In genomic region chr5:16776611-16777251, GRCh38 we compare ENCODE assay signal across 10 cellular contexts.
DNase-seq lines count a peak whose midpoint lies in the region; ATAC-seq and TF ChIP-seq lines count a peak whose summit lies in the region.
"Had no signal": no experiment of that assay in that cellular context is flagged by ENCODE, and none has a peak within 500 bp of the region (broad histone marks: within the 10 kb centered on the region; RNA-seq: fewer than 3 reads in every experiment).

No MANE protein-coding gene starts in this region.

- H3K4me2 ChIP-seq in mesendoderm (ENCODE audit: low read length) = no peak overlapping the region

- peaks cover 7% of the 10 kb centered on the region for H3K27me3 Mint-ChIP-seq in HFFc6 (ENCODE audit: insufficient read depth)

- no peak overlapping the region for H2BK5ac ChIP-seq in mesendoderm (ENCODE audit: low read length)

- no peak overlapping the region for H2AK5ac ChIP-seq in mesendoderm (ENCODE audit: low read length)

- H3K4me1 ChIP-seq in mesendoderm (ENCODE audit: control insufficient read depth, low read depth, low read length) = no peaks in the 10 kb centered on the region

- no peak overlapping the region for H3K4me3 Mint-ChIP-seq in HFFc6

- H3K9me3 Mint-ChIP-seq in HFFc6 = no peaks in the 10 kb centered on the region

- H2BK15ac ChIP-seq in mesendoderm (replicated peaks; ENCODE audit: low read depth) = no peak overlapping the region

- H3K9ac ChIP-seq in mesendoderm (ENCODE audit: low read length) = no peak overlapping the region

- H3K4me3 ChIP-seq in cardiac fibroblast (replicated peaks in 1 of 2; ENCODE audit: low read depth in 2 of 2, low read length in 2 of 2) (no peak overlapping the region), mesendoderm (ENCODE audit: low read length) (no peak overlapping the region)
- H3K4me3 ChIP-seq: skin epidermis, vagina had no signal

- H3K36me3 ChIP-seq in mesendoderm (ENCODE audit: control insufficient read depth, insufficient read depth, low read length) = no peaks in the 10 kb centered on the region
- H3K36me3 ChIP-seq: vagina had no signal

- H3K27ac Mint-ChIP-seq in HFFc6 = no peak overlapping the region; the same call in 1 of the 2 replicates

- no peak for TF ChIP-seq CTCF in cardiac fibroblast (IDR thresholded peaks at IDR 0.05; ENCODE audit: low read depth, low read length)
- no peak for TF ChIP-seq CTCF in HFFc6 (IDR thresholded peaks at IDR 0.05)

- H3K4ac ChIP-seq in mesendoderm (ENCODE audit: low read depth, low read length) = no peak overlapping the region

- peak; percentile 82 for DNase-seq in DMS153 (lab: John Stamatoyannopoulos, UW)
- DNase-seq in NCI-H1930 (lab: John Stamatoyannopoulos, UW) = peak; percentile 74 to 78
- peak; percentile 34 to 40 for DNase-seq in cardiac fibroblast (ENCODE audit: low read depth in 2 of 2)
- peak; percentile 72 for DNase-seq in mesendoderm
- DNase-seq in HFFc6 = no peak
- no peak for DNase-seq in activated T-cell treated with anti-CD3 and anti-CD28 coated beads, Interleukin-2, amount 50 U/mL, for 1 hour
- DNase-seq in occipital lobe (lab: John Stamatoyannopoulos, UW) = no peak

- H3K27ac ChIP-seq in mesendoderm (ENCODE audit: low read depth, low read length) = no peak overlapping the region
- H3K27ac ChIP-seq: skin epidermis, vagina had no signal

- no peak overlapping the region for H2BK120ac ChIP-seq in mesendoderm (ENCODE audit: low read depth, low read length)

- H3K23ac ChIP-seq in mesendoderm (ENCODE audit: low read length) = no peak overlapping the region

- H3K36me3 Mint-ChIP-seq in HFFc6 (ENCODE audit: low read depth) = peaks cover 38% of the 10 kb centered on the region

- peaks cover 27% of the 10 kb centered on the region for H3K4me1 Mint-ChIP-seq in HFFc6 (ENCODE audit: low read depth)

- ATAC-seq in GM19351 (IDR thresholded peaks at IDR 0.05; ENCODE audit: unreplicated experiment) = no peak

- no peak overlapping the region for H4K5ac ChIP-seq in mesendoderm (ENCODE audit: low read length)

- H3K56ac ChIP-seq in mesendoderm (ENCODE audit: low read length) = no peak overlapping the region

- no peaks in the 10 kb centered on the region for H3K27me3 ChIP-seq in mesendoderm (ENCODE audit: insufficient read depth, low read length, poor library complexity)
- H3K27me3 ChIP-seq: vagina had no signal

- H4K8ac ChIP-seq in mesendoderm (ENCODE audit: low read depth, low read length) = no peak overlapping the region

- no peak overlapping the region for H3K18ac ChIP-seq in mesendoderm (ENCODE audit: low read length)

- WGBS in mesendoderm (ENCODE audit: extremely low coverage, insufficient coverage, low lambda C conversion rate) = no CpG with 5 or more reads among the region's 10 CpGs

- H3K79me1 ChIP-seq in mesendoderm (ENCODE audit: low read length) = no peaks in the 10 kb centered on the region

- H3K79me2 ChIP-seq in mesendoderm (ENCODE audit: control insufficient read depth, insufficient read depth, low read length) = no peaks in the 10 kb centered on the region

Comparison
In these comparisons a context has a peak if more than half of its experiments do, and no peak if none do; other contexts are left out.
1. DNase-seq: peak in DMS153 (single experiment), NCI-H1930 (2 of 2), cardiac fibroblast (2 of 2) and mesendoderm (single experiment); none in HFFc6 (single experiment), activated T-cell treated with anti-CD3 and anti-CD28 coated beads, Interleukin-2, amount 50 U/mL, for 1 hour (single experiment) and occipital lobe (single experiment).